ENCODE assay signal across 26 cellular contexts in the genomic region with DNA sequence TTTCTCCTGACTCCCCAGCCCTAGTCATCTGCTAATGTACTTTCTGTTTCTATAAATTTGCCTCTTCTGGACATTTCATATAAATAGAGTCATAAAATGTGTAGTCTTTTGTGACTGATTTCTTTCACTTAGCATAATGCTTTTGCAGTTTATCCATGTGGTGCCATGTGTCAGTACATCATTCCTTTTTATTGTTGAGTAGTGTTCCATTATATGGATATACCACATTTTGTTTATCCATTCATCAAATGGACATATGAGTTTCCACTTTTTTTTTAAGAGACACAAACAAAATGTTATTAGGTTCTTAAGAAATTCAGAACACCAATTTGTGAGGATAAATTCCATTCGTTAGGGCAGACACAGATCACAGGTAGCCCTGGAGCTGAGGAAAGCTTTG.
"Had no signal": no experiment of that assay in that cellular context is flagged by ENCODE, and none has a peak within 500 bp of the region (broad histone marks: within the 10 kb centered on the region; RNA-seq: fewer than 3 reads in every experiment).

No MANE protein-coding gene starts in this region.

- H3K27ac ChIP-seq: stomach, suprapubic skin, testis, thoracic aorta, thyroid gland, tibial artery, tibial nerve, transverse colon, upper lobe of left lung, upper lobe of right lung, uterus, vagina had no signal

- H3K27me3 ChIP-seq: stomach, suprapubic skin, testis, thyroid gland, tibial artery, tibial nerve, transverse colon, upper lobe of left lung, upper lobe of right lung, uterus, vagina had no signal

- H3K36me3 ChIP-seq: thyroid gland, transverse colon, upper lobe of right lung, uterus had no signal

- ATAC-seq: stimulated activated effector memory CD8-positive, alpha-beta T cell treated with anti-CD3 and anti-CD28 coated beads, Interleukin-12 subunit alpha, Interleukin-12 subunit beta, amount 100 ng/mL, for 72 hours; stimulated activated memory B cell treated with anti-CD40 and anti-IgM and Interleukin-4, amounts not matched to agents 10 μg/mL and 1 μg/mL and 100 μg/mL, for 72 hours; stimulated activated naive B cell treated with anti-CD40 and anti-IgM and Interleukin-4, amounts not matched to agents 10 μg/mL and 1 μg/mL and 100 μg/mL, for 72 hours; stimulated activated naive CD8-positive, alpha-beta T cell treated with anti-CD3 and anti-CD28 coated beads, Interleukin-15, amount 100 ng/mL, for 72 hours; stimulated activated naive CD8-positive, alpha-beta T cell treated with anti-CD3 and anti-CD28 coated beads, Interleukin-15, Interleukin-2, amounts not matched to agents 100 U/mL and 50 U/mL, for 24 hours; upper lobe of right lung had no signal

- H3K4me1 ChIP-seq: stomach, suprapubic skin, testis, thyroid gland, tibial artery, tibial nerve, transverse colon, upper lobe of left lung, upper lobe of right lung, uterus, vagina had no signal

- H3K9me3 ChIP-seq: stomach, suprapubic skin, testis, thoracic aorta, thyroid gland, tibial artery, tibial nerve, transverse colon, upper lobe of left lung, upper lobe of right lung, uterus, vagina had no signal

- H3K4me3 ChIP-seq: stomach, suprapubic skin, testis, thoracic aorta, thyroid gland, tibial artery, tibial nerve, transverse colon, upper lobe of left lung, upper lobe of right lung, uterus, vagina had no signal

- DNase-seq: stimulated activated CD4-positive, alpha-beta T cell treated with anti-CD3 and anti-CD28 coated beads, Interleukin-2, amount 100 ng/mL, for 48 hours; stimulated activated CD4-positive, alpha-beta T cell treated with anti-CD3 and anti-CD28 coated beads, Interleukin-4, amount 100 ng/mL, for 1 hour; stimulated activated CD4-positive, alpha-beta T cell treated with anti-CD3 and anti-CD28 coated beads, Interleukin-4, amount 100 ng/mL, for 24 hours; stimulated activated CD4-positive, alpha-beta T cell treated with anti-CD3 and anti-CD28 coated beads, Interleukin-4, amount 100 ng/mL, for 4 hours; stimulated activated CD8-positive, alpha-beta memory T cell treated with anti-CD3 and anti-CD28 coated beads, Interleukin-4, amount 100 ng/mL, for 48 hours; stimulated activated naive B cell treated with anti-CD40 and anti-IgM and Interleukin-4, amounts not matched to agents 10 μg/mL and 1 μg/mL and 100 μg/mL, for 72 hours; stimulated activated naive CD4-positive, alpha-beta T cell; stimulated activated naive CD4-positive, alpha-beta T cell treated with Interleukin-2 at 50 U/mL for 16 hours; stimulated activated naive CD8-positive, alpha-beta T cell treated with anti-CD3 and anti-CD28 coated beads, Interleukin-15, amount 100 ng/mL, for 72 hours; stimulated activated naive CD8-positive, alpha-beta T cell treated with anti-CD3 and anti-CD28 coated beads, Interleukin-15, Interleukin-2, amounts not matched to agents 100 U/mL and 50 U/mL, for 24 hours; stomach; substantia nigra; testis; thyroid gland; tibial artery; transverse colon; trophoblast cell; upper lobe of left lung; upper lobe of right lung; uterus had no signal
